8 cellular contexts compared by ENCODE assay signal in genomic region chr16:89973235-89973634, GRCh38. TPM values are rescaled to one million over a fixed set of nuclear protein-coding genes. Genes with fewer than 3 reads are reported as not detected.
DNase-seq lines count a peak whose midpoint lies in the region; ATAC-seq and TF ChIP-seq lines count a peak whose summit lies in the region.

No MANE protein-coding gene starts in this region.

- peaks cover 23% of the 10 kb centered on the region for H3K4me1 ChIP-seq in CD4-positive, CD25-positive, alpha-beta regulatory T cell (ENCODE audit: control insufficient read depth, insufficient read depth, low read length, poor library complexity, severe bottlenecking)
- H3K4me1 ChIP-seq in endocrine pancreas (ENCODE audit: control insufficient read depth, insufficient read depth, low read length) (peaks cover 4% of the 10 kb centered on the region), neuron (ENCODE audit: insufficient read depth, low read length) (peaks cover 10% of the 10 kb centered on the region)

- H3K9me3 Mint-ChIP-seq in CD4-positive, CD25-positive, alpha-beta regulatory T cell = peaks cover 0 to 2% (median 0%) of the 10 kb centered on the region in 7 donors

- no peak for TF ChIP-seq POLR2A in NB4 (IDR thresholded peaks at IDR 0.05; ENCODE audit: extremely low read depth, insufficient read length)

- peak overlapping the region; percentile 75 for H2AFZ ChIP-seq in neuron (ENCODE audit: low read depth, low read length)

- no peaks in the 10 kb centered on the region for H3K9me3 ChIP-seq in CD4-positive, CD25-positive, alpha-beta regulatory T cell (ENCODE audit: control insufficient read depth in 2 of 2, low read length in 2 of 2)
- no peaks in the 10 kb centered on the region for H3K9me3 ChIP-seq in endocrine pancreas (ENCODE audit: control insufficient read depth, low read length)
- H3K9me3 ChIP-seq in neuron (ENCODE audit: low read length) = peaks cover 9% of the 10 kb centered on the region

- H3K27me3 Mint-ChIP-seq in CD4-positive, CD25-positive, alpha-beta regulatory T cell = no peaks in the 10 kb centered on the region

- H3K36me3 Mint-ChIP-seq in CD4-positive, CD25-positive, alpha-beta regulatory T cell = peaks cover 4% of the 10 kb centered on the region

- peak overlapping the region; percentile 94 to 99 (median 98) for H3K4me3 Mint-ChIP-seq in CD4-positive, CD25-positive, alpha-beta regulatory T cell

- ATAC-seq in CD4-positive, CD25-positive, alpha-beta regulatory T cell (ENCODE audit: low read depth in 2 of 2) = no peak
- ATAC-seq in HG03520 (IDR thresholded peaks at IDR 0.05; ENCODE audit: unreplicated experiment) = no peak
- ATAC-seq in left lobe of liver = no peak
- ATAC-seq in GM19452 (IDR thresholded peaks at IDR 0.05; ENCODE audit: unreplicated experiment) = no peak

- H3K9ac ChIP-seq in endocrine pancreas (ENCODE audit: control insufficient read depth, insufficient read depth, low read length) = peak overlapping the region; percentile 73

- H3K36me3 ChIP-seq in CD4-positive, CD25-positive, alpha-beta regulatory T cell (ENCODE audit: control insufficient read depth, insufficient read depth, low read length) = peaks cover 7% of the 10 kb centered on the region
- H3K36me3 ChIP-seq in endocrine pancreas (ENCODE audit: control insufficient read depth, insufficient read depth, low read length) (no peaks in the 10 kb centered on the region), neuron (ENCODE audit: insufficient read depth, low read length) (peaks cover 19% of the 10 kb centered on the region)

- H3K27ac ChIP-seq in CD4-positive, CD25-positive, alpha-beta regulatory T cell (ENCODE audit: insufficient read depth, low read length, poor library complexity, severe bottlenecking) = peak overlapping the region; percentile 69

- H3K27me3 ChIP-seq in CD4-positive, CD25-positive, alpha-beta regulatory T cell (ENCODE audit: control insufficient read depth, insufficient read depth, low read length) = no peaks in the 10 kb centered on the region
- H3K27me3 ChIP-seq in endocrine pancreas (ENCODE audit: control insufficient read depth, insufficient read depth, low read length) (no peaks in the 10 kb centered on the region), neuron (ENCODE audit: insufficient read depth, low read length) (no peaks in the 10 kb centered on the region)

- H3K27ac Mint-ChIP-seq in CD4-positive, CD25-positive, alpha-beta regulatory T cell = peak overlapping the region; percentile 99 to 100 (median 99)

- H3K4me1 Mint-ChIP-seq in CD4-positive, CD25-positive, alpha-beta regulatory T cell = peaks cover 14 to 40% (median 21%) of the 10 kb centered on the region in 4 donors

- no peak for TF ChIP-seq CTCF in NB4 (IDR thresholded peaks at IDR 0.05; ENCODE audit: low read depth, low read length)

- DNase-seq in CD4-positive, CD25-positive, alpha-beta regulatory T cell = no peak
- DNase-seq in NB4 (ENCODE audit: low read depth) (no peak), HUDEP-2 (lab: John Stamatoyannopoulos, UW; ENCODE audit: unreplicated experiment in 76 of 76) (no peak), left lobe of liver (ENCODE audit: low spot score) (no peak)

- peak overlapping the region; percentile 83 for H3K4me3 ChIP-seq in CD4-positive, CD25-positive, alpha-beta regulatory T cell (ENCODE audit: low read depth, low read length)
- H3K4me3 ChIP-seq in NB4 (ENCODE audit: low read depth, low read length) (peak overlapping the region; percentile 85), endocrine pancreas (ENCODE audit: control insufficient read depth, insufficient read depth, low read length) (peak overlapping the region; percentile 44), neuron (ENCODE audit: low read length) (peak overlapping the region; percentile 77)

RNA-seq across cellular contexts. Expression of gene DEF8, which starts 24.7 kb away (rescaled TPM):
- total RNA-seq in CD4-positive, CD25-positive, alpha-beta regulatory T cell = 28.9 TPM
- polyA plus RNA-seq in CD4-positive, CD25-positive, alpha-beta regulatory T cell = 10 to 100 TPM; 22.7 to 51.6 (median 28.2) TPM
- total RNA-seq in left lobe of liver = 29.2 TPM

RNA-seq across cellular contexts. Expression of gene DBNDD1, which starts 46.0 kb away (rescaled TPM):
- 1.1 TPM for total RNA-seq in CD4-positive, CD25-positive, alpha-beta regulatory T cell
- polyA plus RNA-seq in CD4-positive, CD25-positive, alpha-beta regulatory T cell = 1 to 10 TPM; 2.0 to 7.8 (median 4.7) TPM
- 3.3 TPM for total RNA-seq in left lobe of liver

RNA-seq across cellular contexts. Expression of gene TUBB3, which starts 50.1 kb away (rescaled TPM):
- total RNA-seq in CD4-positive, CD25-positive, alpha-beta regulatory T cell = 1.8 TPM
- under 1 TPM in 1 of 4 donors, not detected in 3; 0.22 TPM for polyA plus RNA-seq in CD4-positive, CD25-positive, alpha-beta regulatory T cell
- total RNA-seq in left lobe of liver = 0.40 TPM

RNA-seq across cellular contexts. Expression of gene MC1R, which starts 54.6 kb away (rescaled TPM):
- 14.9 TPM for total RNA-seq in CD4-positive, CD25-positive, alpha-beta regulatory T cell
- under 1 TPM in 3 of 4 donors, not detected in 1; 0.08 to 0.38 (median 0.18) TPM for polyA plus RNA-seq in CD4-positive, CD25-positive, alpha-beta regulatory T cell
- 1.9 TPM for total RNA-seq in left lobe of liver
